9 cellular contexts compared by ENCODE assay signal in the genomic region with DNA sequence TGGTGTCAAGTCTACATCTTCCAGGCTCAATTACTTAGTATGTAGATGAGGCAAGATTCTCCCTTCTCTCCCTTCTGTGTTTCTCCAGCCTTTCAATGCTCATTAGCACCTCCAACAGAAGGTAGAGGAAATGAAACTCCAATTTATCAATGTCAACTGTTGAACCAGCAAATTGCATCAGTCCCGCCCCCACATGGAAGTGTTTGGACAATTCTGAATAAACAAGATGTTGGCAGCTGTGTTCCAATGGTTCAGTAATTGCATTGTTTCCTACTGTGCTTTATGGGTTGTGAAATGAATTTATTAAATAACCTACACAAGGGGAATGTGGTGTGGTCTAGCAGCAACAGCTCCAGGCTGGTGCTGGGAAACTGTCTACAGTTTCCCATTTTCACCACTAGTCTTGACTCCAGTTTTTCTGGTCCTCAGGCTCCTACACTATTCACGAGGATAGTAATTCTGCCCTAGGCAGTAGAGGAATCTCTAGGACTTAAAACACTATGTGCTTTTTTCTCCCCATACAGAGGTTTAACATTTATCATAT.
DNase-seq lines count a peak whose midpoint lies in the region; ATAC-seq lines count a peak whose summit lies in the region.
"Had no signal": no experiment of that assay in that cellular context is flagged by ENCODE, and none has a peak within 500 bp of the region (broad histone marks: within the 10 kb centered on the region; RNA-seq: fewer than 3 reads in every experiment).

No MANE protein-coding gene starts in this region.

- DNase-seq in DMS 273 (lab: John Stamatoyannopoulos, UW; ENCODE audit: unreplicated experiment) (peak; percentile 91), NCI-H345 treated with DMSO at 0.1 percent for 48 hours (lab: John Stamatoyannopoulos, UW; ENCODE audit: unreplicated experiment) (peak; percentile 79), KG1 (lab: John Stamatoyannopoulos, UW) (no peak), hippocampal formation (lab: John Stamatoyannopoulos, UW) (no peak)
- no peak for DNase-seq in activated CD8-positive, alpha-beta memory T cell treated with anti-CD3 and anti-CD28 coated beads, Interleukin-2, amount 50 U/mL, for 4 hours
- DNase-seq: GF-D8 had no signal

- ATAC-seq in HG02870 (IDR thresholded peaks at IDR 0.05; ENCODE audit: unreplicated experiment) (peak; percentile 32), esophagus mucosa (peak; percentile 57), HG03135 (IDR thresholded peaks at IDR 0.05; ENCODE audit: unreplicated experiment) (no peak)

Comparison
In these comparisons a context has a peak if more than half of its experiments do, and no peak if none do; other contexts are left out.
1. DNase-seq: peak in DMS 273 (single experiment) and NCI-H345 treated with DMSO at 0.1 percent for 48 hours (single experiment); none in KG1 (single experiment), activated CD8-positive, alpha-beta memory T cell treated with anti-CD3 and anti-CD28 coated beads, Interleukin-2, amount 50 U/mL, for 4 hours (single experiment) and hippocampal formation (0 of 2).